Comparison of ENCODE assay signal across 18 cellular contexts in the genomic region with DNA sequence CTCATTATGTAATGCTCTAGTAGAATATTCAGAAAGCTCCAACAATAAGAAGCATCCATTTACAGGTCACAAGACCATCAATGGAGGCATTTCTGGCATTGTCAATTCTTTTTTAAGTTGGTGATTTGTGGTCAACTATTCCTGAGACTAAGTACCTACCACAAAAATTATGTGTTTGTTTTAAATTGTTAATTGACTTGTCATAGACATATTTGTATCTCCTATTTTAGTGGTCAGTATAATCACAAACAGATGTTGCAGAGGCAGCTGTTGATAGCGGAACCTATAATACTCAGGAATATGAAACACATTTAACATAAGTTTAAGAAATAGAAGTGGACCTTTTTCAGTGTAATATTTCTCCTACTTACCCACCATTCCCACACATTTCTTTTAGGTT.
A peak's percentile ranks its signal among the peaks of the same experiment; 100 is the strongest.
DNase-seq lines count a peak whose midpoint lies in the region; ATAC-seq and TF ChIP-seq lines count a peak whose summit lies in the region.
"Had no signal": no experiment of that assay in that cellular context is flagged by ENCODE, and none has a peak within 500 bp of the region (broad histone marks: within the 10 kb centered on the region; RNA-seq: fewer than 3 reads in every experiment).

No MANE protein-coding gene starts in this region.

- no peak overlapping the region for H3K27ac Mint-ChIP-seq in T-helper 17 cell

- TF ChIP-seq CTCF in astrocyte of the spinal cord (IDR thresholded peaks at IDR 0.05; ENCODE audit: low read depth, low read length), result no peak

- H3K4me3 Mint-ChIP-seq in T-helper 17 cell, result no peak overlapping the region

- in situ Hi-C loops in astrocyte of the spinal cord (cut with HindIII; ENCODE audit: low sequenced_read_pairs), result no loop called here

- no peak for ATAC-seq in HG02852 (IDR thresholded peaks at IDR 0.05; ENCODE audit: unreplicated experiment)
- no peak for ATAC-seq in left colon
- ATAC-seq in T-helper 17 cell, result no peak
- ATAC-seq: K562, Right ventricle myocardium inferior had no signal

- no peaks in the 10 kb centered on the region for H3K4me1 Mint-ChIP-seq in T-helper 17 cell

- H3K4me3 ChIP-seq in astrocyte of the spinal cord (ENCODE audit: low read depth, low read length), result no peak overlapping the region
- H3K4me3 ChIP-seq: BLaER1, GM12878, K562, SK-N-MC had no signal

- no peaks in the 10 kb centered on the region for H3K27me3 Mint-ChIP-seq in T-helper 17 cell

- no peaks in the 10 kb centered on the region for H3K9me3 ChIP-seq in T-helper 17 cell (ENCODE audit: control insufficient read depth, low read length, poor library complexity, severe bottlenecking)
- H3K9me3 ChIP-seq: BLaER1 had no signal

- DNase-seq in EL (peak; percentile 65), LHCN-M2 (ENCODE audit: low read depth) (peak; percentile 74), astrocyte of the spinal cord (ENCODE audit: low read depth, low spot score) (peak; percentile 4), iris pigment epithelial cell (ENCODE audit: low read depth) (peak; percentile 27), left colon (no peak), T-helper 17 cell (no peak), MV-4-11 (lab: John Stamatoyannopoulos, UW) (no peak)
- DNase-seq: NCI-H1092, NCI-H1694 treated with DMSO at 0.1 percent for 48 hours, NCI-H2171, NCI-H446 treated with DMSO at 0.1 percent for 48 hours, NCI-H748 treated with DMSO at 0.1 percent for 48 hours had no signal

- intact Hi-C loops in left colon (cut with DNase I, micrococcal nuclease), result no loop called here

- no peaks in the 10 kb centered on the region for H3K36me3 Mint-ChIP-seq in T-helper 17 cell (ENCODE audit: low read depth)

Comparison
In these comparisons a context has a peak if more than half of its experiments do, and no peak if none do; other contexts are left out.
1. DNase-seq: peak in EL (single experiment), LHCN-M2 (single experiment), astrocyte of the spinal cord (single experiment) and iris pigment epithelial cell (single experiment); none in left colon (0 of 2), T-helper 17 cell (0 of 3) and MV-4-11 (single experiment).